ENCODE assay signal across 8 cellular contexts in genomic region chr6:52263709-52264320, GRCh38. TPM values are rescaled to one million over a fixed set of nuclear protein-coding genes. Genes with fewer than 3 reads are reported as not detected.
DNase-seq lines count a peak whose midpoint lies in the region; ATAC-seq and TF ChIP-seq lines count a peak whose summit lies in the region.

No MANE protein-coding gene starts in this region.

- no peaks in the 10 kb centered on the region for H3K9me3 ChIP-seq in A673 (ENCODE audit: low read depth, low read length, poor library complexity, severe bottlenecking)

- CTCF ChIA-PET in A673 (lab: Charles Lee): interaction anchor here (1.2 to 2.5 kb wide), 2 partner anchors 100 to 200 kb away, joined by 3 to 24 read pairs; no protein-coding TSS in a partner anchor

- peaks cover 81% of the 10 kb centered on the region for H3K36me3 ChIP-seq in A673 (ENCODE audit: insufficient read depth, low read length, poor library complexity, severe bottlenecking)

- in situ Hi-C loops in GM13977 (cut with MboI; ENCODE audit: low pct_unique_long_range_greater_than_20kb, low sequenced_read_pairs, unreplicated experiment): loop anchor here (10.0 kb wide), 1 partner anchor 99 kb away; no protein-coding TSS in a partner anchor

- intact Hi-C loops in A673 (cut with micrococcal nuclease; ENCODE audit: unreplicated experiment): loop anchor here (1.0 to 5.0 kb wide), 2 partner anchors 101 to 202 kb away; no protein-coding TSS in a partner anchor

- no peak overlapping the region for H3K27ac ChIP-seq in A673 (ENCODE audit: low read depth, low read length, poor library complexity, severe bottlenecking)

- no TSS peak for BruUV-seq in A673 (replicated peaks; lab: Mats Ljungman, UMichigan)

- H3K27me3 ChIP-seq in A673 (replicated peaks; ENCODE audit: insufficient read depth, low read depth, low read length, poor library complexity): no peaks in the 10 kb centered on the region

- TF ChIP-seq CTCF in A673 (conservative IDR thresholded peaks at IDR 0.05; ENCODE audit: low read depth, low read length) (peak; percentile 98), GM13977 (IDR thresholded peaks at IDR 0.05; ENCODE audit: extremely low read depth, insufficient read depth, missing control alignments) (peak; percentile 92)

- peak; percentile 81 for ATAC-seq in HG02885 (IDR thresholded peaks at IDR 0.05; ENCODE audit: poor library complexity, unreplicated experiment)

- DNase-seq in A673 (ENCODE audit: low spot score) (peak; percentile 79), GM13977 (ENCODE audit: low spot score) (peak; percentile 67), NCI-H446 treated with DMSO at 0.1 percent for 48 hours (lab: John Stamatoyannopoulos, UW) (peak; percentile 27), ecto neural progenitor cell (ENCODE audit: low spot score) (peak; percentile 70), middle frontal gyrus (ENCODE audit: extremely low spot score, low spot score) (peak; percentile 59)
- peak; percentile 59 to 67 for DNase-seq in activated CD4-positive, alpha-beta T cell treated with anti-CD3 and anti-CD28 coated beads, Interleukin-2, amount 50 U/mL, for 4 hours
- peak; percentile 76 for DNase-seq in stimulated activated CD8-positive, alpha-beta memory T cell treated with anti-CD3 and anti-CD28 coated beads, Interleukin-4, amount 100 ng/mL, for 48 hours

- POLR2A ChIA-PET in A673 (lab: Charles Lee; ENCODE audit: low non-redundant PET): no interaction called here

- H3K4me3 ChIP-seq in A673 (ENCODE audit: low read depth, low read length, poor library complexity, severe bottlenecking): no peak overlapping the region

- no peaks in the 10 kb centered on the region for H3K4me1 ChIP-seq in A673 (ENCODE audit: insufficient read depth, low read length, poor library complexity, severe bottlenecking)

RNA-seq across cellular contexts. Expression of gene IL17F, which starts 19.5 kb away (rescaled TPM):
- not detected in 2 replicates for total RNA-seq in A673 (2021)

RNA-seq across cellular contexts. Expression of gene MCM3, which starts 20.7 kb away (rescaled TPM):
- total RNA-seq in A673 (2021): 233 and 240 TPM in 2 replicates

Comparison
In these comparisons a context has a peak if more than half of its experiments do, and no peak if none do; other contexts are left out.
1. DNase-seq: peak in every context shown above with its lines; median percentile 79 in A673; 76 in stimulated activated CD8-positive, alpha-beta memory T cell treated with anti-CD3 and anti-CD28 coated beads, Interleukin-4, amount 100 ng/mL, for 48 hours; 70 in ecto neural progenitor cell; 67 in GM13977; 63 in activated CD4-positive, alpha-beta T cell treated with anti-CD3 and anti-CD28 coated beads, Interleukin-2, amount 50 U/mL, for 4 hours; 59 in middle frontal gyrus; 27 in NCI-H446 treated with DMSO at 0.1 percent for 48 hours.